29 cellular contexts compared by ENCODE assay signal in genomic region chr2:159913897-159914296, GRCh38. TPM values are rescaled to one million over a fixed set of nuclear protein-coding genes. Genes with fewer than 3 reads are reported as not detected.
"Had no signal": no experiment of that assay in that cellular context is flagged by ENCODE, and none has a peak within 500 bp of the region (broad histone marks: within the 10 kb centered on the region; RNA-seq: fewer than 3 reads in every experiment).

No MANE protein-coding gene starts in this region.

- H3K36me3 Mint-ChIP-seq: activated CD4-positive, alpha-beta memory T cell treated with anti-CD3 and anti-CD28 coated beads for 36 hours; activated CD8-positive, alpha-beta memory T cell treated with anti-CD3 and anti-CD28 coated beads, Interleukin-2, amount 10 ng/mL, durations not matched to agents 7 days and 5 days; activated naive CD4-positive, alpha-beta T cell treated with anti-CD3 and anti-CD28 coated beads, Interleukin-2, amount 10 ng/mL, durations not matched to agents 7 days and 5 days; activated naive CD8-positive, alpha-beta T cell treated with anti-CD3 and anti-CD28 coated beads, Interleukin-2, amount 10 ng/mL, durations not matched to agents 7 days and 5 days; brain had no signal

- H3K27me3 Mint-ChIP-seq: activated CD8-positive, alpha-beta memory T cell treated with anti-CD3 and anti-CD28 coated beads, Interleukin-2, amount 10 ng/mL, durations not matched to agents 7 days and 5 days had no signal

- H3K4me1 Mint-ChIP-seq: activated CD8-positive, alpha-beta memory T cell treated with anti-CD3 and anti-CD28 coated beads, Interleukin-2, amount 10 ng/mL, durations not matched to agents 7 days and 5 days; activated naive CD4-positive, alpha-beta T cell treated with anti-CD3 and anti-CD28 coated beads, Interleukin-2, amount 10 ng/mL, durations not matched to agents 7 days and 5 days; activated naive CD8-positive, alpha-beta T cell treated with anti-CD3 and anti-CD28 coated beads, Interleukin-2, amount 10 ng/mL, durations not matched to agents 7 days and 5 days; brain; endodermal cell had no signal

- H3K9me3 Mint-ChIP-seq: activated CD4-positive, alpha-beta memory T cell treated with anti-CD3 and anti-CD28 coated beads for 36 hours; activated naive CD4-positive, alpha-beta T cell treated with anti-CD3 and anti-CD28 coated beads, Interleukin-2, amount 10 ng/mL, durations not matched to agents 7 days and 5 days; activated naive CD8-positive, alpha-beta T cell treated with anti-CD3 and anti-CD28 coated beads, Interleukin-2, amount 10 ng/mL, durations not matched to agents 7 days and 5 days; activated T-helper 1 cell treated with anti-CD3 and anti-CD28 coated beads, Interleukin-12 subunit alpha, Interleukin-12 subunit beta, Interleukin-2, Interleukin-4 antibody, amounts not matched to agents 30 ng/mL and 10 ng/mL and 1 ng/mL, durations not matched to agents 14 hours and 24 hours and 36 hours; endodermal cell had no signal

- H3K4me3 Mint-ChIP-seq: activated CD4-positive, alpha-beta memory T cell treated with anti-CD3 and anti-CD28 coated beads for 36 hours; activated CD4-positive, alpha-beta T cell treated with anti-CD3 and anti-CD28 coated beads for 36 hours; activated CD4-positive, alpha-beta T cell treated with anti-CD3 and anti-CD28 coated beads, Interleukin-2, amount 10 ng/mL, durations not matched to agents 24 days and 14 days; activated CD8-positive, alpha-beta memory T cell treated with anti-CD3 and anti-CD28 coated beads, Interleukin-2, amount 10 ng/mL, durations not matched to agents 7 days and 5 days; activated CD8-positive, alpha-beta T cell treated with anti-CD3 and anti-CD28 coated beads, Interleukin-2, amount 10 ng/mL, durations not matched to agents 7 days and 5 days; activated naive CD4-positive, alpha-beta T cell treated with anti-CD3 and anti-CD28 coated beads, Interleukin-2, amount 10 ng/mL, durations not matched to agents 7 days and 5 days; activated naive CD8-positive, alpha-beta T cell treated with anti-CD3 and anti-CD28 coated beads, Interleukin-2, amount 10 ng/mL, durations not matched to agents 7 days and 5 days; activated T-helper 1 cell treated with anti-CD3 and anti-CD28 coated beads, Interleukin-12 subunit alpha, Interleukin-12 subunit beta, Interleukin-2, Interleukin-4 antibody, amounts not matched to agents 30 ng/mL and 10 ng/mL and 1 ng/mL, durations not matched to agents 14 hours and 24 hours and 36 hours; brain; endodermal cell; T-helper 17 cell had no signal

- DNase-seq: activated CD4-positive, alpha-beta memory T cell treated with anti-CD3 and anti-CD28 coated beads for 36 hours; activated CD4-positive, alpha-beta T cell treated with anti-CD3 and anti-CD28 coated beads for 36 hours; activated CD4-positive, alpha-beta T cell treated with anti-CD3 and anti-CD28 coated beads, Interleukin-2, amount 10 ng/mL, durations not matched to agents 24 days and 14 days; activated CD4-positive, CD25-positive, alpha-beta regulatory T cell; activated CD4-positive, CD25-positive, alpha-beta regulatory T cell treated with anti-CD3 and anti-CD28 coated beads, Interleukin-2, amount 50 U/mL, for 72 hours; activated CD8-positive, alpha-beta memory T cell treated with anti-CD3 and anti-CD28 coated beads, Interleukin-2, amount 10 ng/mL, durations not matched to agents 7 days and 5 days; activated CD8-positive, alpha-beta memory T cell treated with anti-CD3 and anti-CD28 coated beads, Interleukin-2, amount 50 U/mL, for 4 hours; activated CD8-positive, alpha-beta T cell treated with anti-CD3 and anti-CD28 coated beads, Interleukin-2, amount 10 ng/mL, durations not matched to agents 7 days and 5 days; activated gamma-delta T cell; activated naive CD4-positive, alpha-beta T cell; activated naive CD4-positive, alpha-beta T cell treated with anti-CD3 and anti-CD28 coated beads, Interleukin-2, amount 10 ng/mL, durations not matched to agents 7 days and 5 days; activated naive CD8-positive, alpha-beta T cell treated with anti-CD3 and anti-CD28 coated beads, Interleukin-2, amount 10 ng/mL, durations not matched to agents 7 days and 5 days; activated T-cell treated with anti-CD3 and anti-CD28 coated beads, Interleukin-2, amount 50 U/mL, for 1 hour; activated T-cell treated with anti-CD3 and anti-CD28 coated beads, Interleukin-2, amount 50 U/mL, for 48 hours; central memory CD4-positive, alpha-beta T cell; cerebellar nuclear complex; colonic mucosa; effector memory CD4-positive, alpha-beta T cell; endodermal cell; foreskin fibroblast; head of caudate nucleus; T-helper 1 cell; T-helper 17 cell had no signal

- H3K27ac Mint-ChIP-seq: activated CD4-positive, alpha-beta memory T cell treated with anti-CD3 and anti-CD28 coated beads for 36 hours; activated CD4-positive, alpha-beta T cell treated with anti-CD3 and anti-CD28 coated beads for 36 hours; activated CD4-positive, alpha-beta T cell treated with anti-CD3 and anti-CD28 coated beads, Interleukin-2, amount 10 ng/mL, durations not matched to agents 24 days and 14 days; activated CD8-positive, alpha-beta memory T cell treated with anti-CD3 and anti-CD28 coated beads, Interleukin-2, amount 10 ng/mL, durations not matched to agents 7 days and 5 days; activated CD8-positive, alpha-beta T cell treated with anti-CD3 and anti-CD28 coated beads, Interleukin-2, amount 10 ng/mL, durations not matched to agents 7 days and 5 days; activated naive CD4-positive, alpha-beta T cell treated with anti-CD3 and anti-CD28 coated beads, Interleukin-2, amount 10 ng/mL, durations not matched to agents 7 days and 5 days; activated naive CD4-positive, alpha-beta T cell treated with anti-CD3 and anti-CD28 coated beads, Interleukin-2, amount 50 U/mL, for 72 hours; activated naive CD8-positive, alpha-beta T cell treated with anti-CD3 and anti-CD28 coated beads, Interleukin-2, amount 10 ng/mL, durations not matched to agents 7 days and 5 days; activated T-helper 1 cell treated with anti-CD3 and anti-CD28 coated beads, Interleukin-12 subunit alpha, Interleukin-12 subunit beta, Interleukin-2, Interleukin-4 antibody, amounts not matched to agents 30 ng/mL and 10 ng/mL and 1 ng/mL, durations not matched to agents 14 hours and 24 hours and 36 hours; brain; endodermal cell; T-helper 17 cell had no signal

- ATAC-seq: activated CD4-positive, alpha-beta T cell treated with anti-CD3 and anti-CD28 coated beads for 36 hours; activated CD8-positive, alpha-beta memory T cell treated with anti-CD3 and anti-CD28 coated beads, Interleukin-2, amount 10 ng/mL, durations not matched to agents 7 days and 5 days; activated CD8-positive, alpha-beta T cell treated with anti-CD3 and anti-CD28 coated beads, Interleukin-2, amount 10 ng/mL, durations not matched to agents 7 days and 5 days; activated naive CD4-positive, alpha-beta T cell treated with anti-CD3 and anti-CD28 coated beads, Interleukin-2, amount 50 U/mL, for 72 hours; esophagus mucosa; T-helper 17 cell had no signal

- FAIRE-seq: frontal cortex had no signal

RNA-seq across cellular contexts. Expression of gene LY75, which starts 9.3 kb away (rescaled TPM):
- polyA plus RNA-seq: cardiac muscle cell had no signal
